ENCODE assay signal across 14 cellular contexts in the genomic region with DNA sequence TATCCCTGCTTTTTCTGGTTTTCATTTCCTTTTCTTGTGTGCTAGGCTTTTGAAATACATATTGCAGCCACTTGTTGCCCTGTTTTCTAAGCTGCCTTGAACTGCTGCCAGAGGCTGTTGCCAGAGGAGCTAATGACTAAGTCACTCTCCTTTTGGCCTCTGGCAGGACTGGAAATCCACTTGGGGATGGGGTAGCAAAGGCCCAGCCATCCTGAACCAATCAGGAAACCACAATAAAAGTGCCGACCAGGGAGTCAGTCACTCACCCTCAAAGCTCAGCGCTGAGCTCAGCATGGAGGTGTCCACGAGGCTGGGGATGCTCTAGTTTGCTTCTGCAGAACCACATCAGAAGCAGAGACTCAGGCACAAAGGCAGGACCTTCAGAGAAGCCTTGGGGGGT.
A peak's percentile ranks its signal among the peaks of the same experiment; 100 is the strongest.
DNase-seq lines count a peak whose midpoint lies in the region; ATAC-seq and TF ChIP-seq lines count a peak whose summit lies in the region.
"Had no signal": no experiment of that assay in that cellular context is flagged by ENCODE, and none has a peak within 500 bp of the region (broad histone marks: within the 10 kb centered on the region; RNA-seq: fewer than 3 reads in every experiment).

No MANE protein-coding gene starts in this region.

- no peaks in the 10 kb centered on the region for H3K27me3 ChIP-seq in right cardiac atrium (ENCODE audit: control insufficient read depth, insufficient read depth)
- H3K27me3 ChIP-seq in tibial artery, result no peaks in the 10 kb centered on the region
- H3K27me3 ChIP-seq in Karpas-422 (ENCODE audit: low read length), result no peaks in the 10 kb centered on the region

- H3K9me3 ChIP-seq in right cardiac atrium (ENCODE audit: control insufficient read depth, low read length) (no peaks in the 10 kb centered on the region), tibial artery (peaks cover 0 to 5% (median 0%) of the 10 kb centered on the region in 3 donors), Karpas-422 (ENCODE audit: low read length) (no peaks in the 10 kb centered on the region)

- ATAC-seq in right cardiac atrium, result peak; percentile 87 to 88
- ATAC-seq: natural killer cell had no signal

- CTCF ChIA-PET in MCF 10A (lab: Yijun Ruan, JAX), result interaction anchor here (0.6 to 1.6 kb wide), 9 partner anchors 15 to 1188 kb away, joined by 3 to 5 read pairs (median 3); no protein-coding TSS in a partner anchor
- CTCF ChIA-PET in activated naive CD4-positive, alpha-beta T cell treated with anti-CD3 and anti-CD28 coated beads, Interleukin-2, amount 10 ng/mL, durations not matched to agents 7 days and 5 days (lab: Charles Lee), result no interaction called here

- H3K9me3 Mint-ChIP-seq in MCF 10A (ENCODE audit: unreplicated experiment), result no peaks in the 10 kb centered on the region
- peaks cover 2% of the 10 kb centered on the region for H3K9me3 Mint-ChIP-seq in activated naive CD4-positive, alpha-beta T cell treated with anti-CD3 and anti-CD28 coated beads, Interleukin-2, amount 10 ng/mL, durations not matched to agents 7 days and 5 days

- H4K20me1 ChIP-seq in Karpas-422 (ENCODE audit: insufficient read depth, low read depth, low read length), result no peaks in the 10 kb centered on the region

- H3K4me1 Mint-ChIP-seq in MCF 10A (ENCODE audit: insufficient read depth, unreplicated experiment), result peaks cover 21% of the 10 kb centered on the region
- H3K4me1 Mint-ChIP-seq in activated naive CD4-positive, alpha-beta T cell treated with anti-CD3 and anti-CD28 coated beads, Interleukin-2, amount 10 ng/mL, durations not matched to agents 7 days and 5 days, result no peaks in the 10 kb centered on the region
- H3K4me1 Mint-ChIP-seq: natural killer cell had no signal

- no peak for TF ChIP-seq CTCF in MCF 10A (IDR thresholded peaks at IDR 0.05; ENCODE audit: unreplicated experiment)
- no peak for TF ChIP-seq CTCF in tibial artery (IDR thresholded peaks at IDR 0.05)

- no peaks in the 10 kb centered on the region for H3K36me3 ChIP-seq in tibial artery
- no peaks in the 10 kb centered on the region for H3K36me3 ChIP-seq in Karpas-422 (ENCODE audit: insufficient read depth, low read length)

- no peak overlapping the region for H2AFZ ChIP-seq in Karpas-422 (ENCODE audit: low read length)

- H3K4me3 ChIP-seq in right cardiac atrium (ENCODE audit: low read length) (no peak overlapping the region), tibial artery (no peak overlapping the region), Karpas-422 (ENCODE audit: low read length) (no peak overlapping the region)

- POLR2A ChIA-PET in MCF 10A (lab: Yijun Ruan, JAX), result interaction anchor here (1.5 to 3.7 kb wide), 2 partner anchors 10 to 512 kb away, joined by 3 to 15 read pairs; no protein-coding TSS in a partner anchor

- H3K27ac Mint-ChIP-seq in MCF 10A (ENCODE audit: low read depth, unreplicated experiment), result peak overlapping the region; percentile 5
- no peak overlapping the region for H3K27ac Mint-ChIP-seq in activated naive CD4-positive, alpha-beta T cell treated with anti-CD3 and anti-CD28 coated beads, Interleukin-2, amount 10 ng/mL, durations not matched to agents 7 days and 5 days
- H3K27ac Mint-ChIP-seq: natural killer cell had no signal

- intact Hi-C loops in MCF 10A (cut with micrococcal nuclease), result loop anchor here (5.0 kb wide), 1 partner anchor 97 kb away; no protein-coding TSS in a partner anchor
- intact Hi-C loops in right cardiac atrium (cut with DNase I), result no loop called here
- intact Hi-C loops in tibial artery (cut with DNase I; ENCODE audit: low total_unique reads), result no loop called here

- no peak overlapping the region for H3K9ac ChIP-seq in Karpas-422 (ENCODE audit: low read length)

- H3K36me3 Mint-ChIP-seq in MCF 10A (ENCODE audit: insufficient read depth, unreplicated experiment), result no peaks in the 10 kb centered on the region
- H3K36me3 Mint-ChIP-seq in activated naive CD4-positive, alpha-beta T cell treated with anti-CD3 and anti-CD28 coated beads, Interleukin-2, amount 10 ng/mL, durations not matched to agents 7 days and 5 days, result no peaks in the 10 kb centered on the region

- peaks cover 4% of the 10 kb centered on the region for H3K4me1 ChIP-seq in right cardiac atrium (ENCODE audit: control insufficient read depth, insufficient read depth, low read length)
- H3K4me1 ChIP-seq in tibial artery, result peaks cover 0 to 10% (median 0%) of the 10 kb centered on the region in 4 donors
- no peaks in the 10 kb centered on the region for H3K4me1 ChIP-seq in Karpas-422 (ENCODE audit: low read length)

- DNase-seq in DMS79 treated with DMSO at 0.1 percent for 48 hours (lab: John Stamatoyannopoulos, UW) (peak; percentile 1), DMS79 (lab: John Stamatoyannopoulos, UW) (no peak), MCF 10A (ENCODE audit: unreplicated experiment) (peak; percentile 91), right cardiac atrium (peak; percentile 88 to 95 (median 90)), tibial artery (peak; percentile 75 to 89), hypothalamus (lab: John Stamatoyannopoulos, UW) (no peak), Karpas-422 (no peak)
- no peak for DNase-seq in activated naive CD4-positive, alpha-beta T cell treated with anti-CD3 and anti-CD28 coated beads, Interleukin-2, amount 10 ng/mL, durations not matched to agents 7 days and 5 days
- DNase-seq: 8988T; activated T-cell treated with anti-CD3 and anti-CD28 coated beads for 4 hours; natural killer cell; NCI-H1048; stimulated activated CD4-positive, alpha-beta T cell treated with anti-CD3 and anti-CD28 coated beads, Interleukin-1b, Interleukin-23, amount 100 ng/mL, for 48 hours; stimulated activated naive CD4-positive, alpha-beta T cell treated with Interleukin-2 at 50 U/mL for 16 hours had no signal

- no peaks in the 10 kb centered on the region for H3K79me2 ChIP-seq in Karpas-422 (ENCODE audit: low read length)

- 36% methylated on average over 3 of the region's 3 CpGs for WGBS in right cardiac atrium

- no peaks in the 10 kb centered on the region for H3K9me2 ChIP-seq in Karpas-422 (replicated peaks; ENCODE audit: insufficient read depth, low read length)

- no TSS peak for BruUV-seq in MCF 10A (replicated peaks; lab: Mats Ljungman, UMichigan)

- no peak overlapping the region for H3K4me2 ChIP-seq in Karpas-422 (ENCODE audit: low read depth, low read length, poor library complexity, severe bottlenecking)

- H3K27ac ChIP-seq in right cardiac atrium (ENCODE audit: low read length) (no peak overlapping the region), tibial artery (no peak overlapping the region), Karpas-422 (ENCODE audit: low read length) (no peak overlapping the region)

- H3K27me3 Mint-ChIP-seq in MCF 10A (ENCODE audit: insufficient read depth, unreplicated experiment), result no peaks in the 10 kb centered on the region
- no peaks in the 10 kb centered on the region for H3K27me3 Mint-ChIP-seq in activated naive CD4-positive, alpha-beta T cell treated with anti-CD3 and anti-CD28 coated beads, Interleukin-2, amount 10 ng/mL, durations not matched to agents 7 days and 5 days

- no peak overlapping the region for H3K4me3 Mint-ChIP-seq in MCF 10A (ENCODE audit: unreplicated experiment)
- no peak overlapping the region for H3K4me3 Mint-ChIP-seq in activated naive CD4-positive, alpha-beta T cell treated with anti-CD3 and anti-CD28 coated beads, Interleukin-2, amount 10 ng/mL, durations not matched to agents 7 days and 5 days
- H3K4me3 Mint-ChIP-seq: natural killer cell had no signal

Comparison
In these comparisons a context has a peak if more than half of its experiments do, and no peak if none do; other contexts are left out.
1. DNase-seq: peak in DMS79 treated with DMSO at 0.1 percent for 48 hours (single experiment), MCF 10A (single experiment), right cardiac atrium (3 of 3) and tibial artery (2 of 2); none in DMS79 (single experiment), hypothalamus (0 of 51), activated naive CD4-positive, alpha-beta T cell treated with anti-CD3 and anti-CD28 coated beads, Interleukin-2, amount 10 ng/mL, durations not matched to agents 7 days and 5 days (single experiment) and Karpas-422 (single experiment).